8 cellular contexts compared by ENCODE assay signal in genomic region chr1:147640553-147641165, GRCh38. TPM values are rescaled to one million over a fixed set of nuclear protein-coding genes. Genes with fewer than 3 reads are reported as not detected.
A peak's percentile ranks its signal among the peaks of the same experiment; 100 is the strongest.
DNase-seq lines count a peak whose midpoint lies in the region; ATAC-seq and TF ChIP-seq lines count a peak whose summit lies in the region.

No MANE protein-coding gene starts in this region.

- in situ Hi-C loops in ACHN (cut with HindIII; ENCODE audit: low pct_ligation_motif_present, low pct_unique_long_range_greater_than_20kb, low sequenced_read_pairs): no loop called here

- ATAC-seq in GM18517 (IDR thresholded peaks at IDR 0.05; ENCODE audit: unreplicated experiment) (peak; percentile 66), HG03097 (IDR thresholded peaks at IDR 0.05; ENCODE audit: low FRiP score, unreplicated experiment) (peak; percentile 84), left lung (peak; percentile 99)

- peaks cover 0 to 17% of the 10 kb centered on the region in 2 donors for H3K4me1 ChIP-seq in left lung

- peaks cover 0 to 11% of the 10 kb centered on the region in 2 donors for H3K36me3 ChIP-seq in left lung

- H3K36me3 Mint-ChIP-seq in chondrocyte (ENCODE audit: low read depth): peaks cover 18% of the 10 kb centered on the region

- no peak overlapping the region for H3K27ac Mint-ChIP-seq in chondrocyte (ENCODE audit: unreplicated experiment)

- no peak overlapping the region for H3K4me3 ChIP-seq in left lung

- H3K9me3 ChIP-seq in left lung: no peaks in the 10 kb centered on the region

- intact Hi-C loops in left lung (cut with DNase I): loop anchor here in 1 of 2 donors (10.0 kb wide), 1 partner anchor 254 kb away; no protein-coding TSS in a partner anchor

- no peaks in the 10 kb centered on the region for H3K9me3 Mint-ChIP-seq in chondrocyte (ENCODE audit: low read depth)

- peak; percentile 86 for DNase-seq in ACHN
- peak; percentile 51 for DNase-seq in NCI-H2196 treated with DMSO at 0.1 percent for 48 hours (lab: John Stamatoyannopoulos, UW; ENCODE audit: unreplicated experiment)
- peak; percentile 70 to 76 for DNase-seq in activated CD4-positive, alpha-beta T cell treated with anti-CD3 and anti-CD28 coated beads for 24 hours (ENCODE audit: low read depth in 2 of 2)
- DNase-seq in chondrocyte (ENCODE audit: low spot score): no peak
- DNase-seq in left lung: peak; percentile 77 to 90
- DNase-seq in stimulated activated CD4-positive, alpha-beta T cell treated with anti-CD3 and anti-CD28 coated beads, TNF-alpha, amount 100 ng/mL, for 4 hours (ENCODE audit: low read depth in 3 of 3): peak; percentile 50 to 67 (median 60)

- H3K27ac ChIP-seq in left lung: no peak overlapping the region

- no peak overlapping the region for H3K4me3 Mint-ChIP-seq in chondrocyte (ENCODE audit: unreplicated experiment)

- peak; percentile 82 for TF ChIP-seq CTCF in chondrocyte (IDR thresholded peaks at IDR 0.05)
- peak; percentile 88 to 91 for TF ChIP-seq CTCF in left lung (IDR thresholded peaks at IDR 0.05)

- no peaks in the 10 kb centered on the region for H3K27me3 ChIP-seq in left lung

- H3K4me1 Mint-ChIP-seq in chondrocyte (ENCODE audit: low read depth): no peaks in the 10 kb centered on the region

- no peaks in the 10 kb centered on the region for H3K27me3 Mint-ChIP-seq in chondrocyte (ENCODE audit: low read depth)

RNA-seq across cellular contexts. Expression of gene ACP6, which starts 29.7 kb away (rescaled TPM):
- total RNA-seq in chondrocyte (7.2 to 10.8 TPM (median 9.6 TPM) in 3 replicates), left lung (10 to 100 TPM; 14.1 to 15.3 TPM)
